In genomic region chr15:59232476-59232875, GRCh38 we compare ENCODE assay signal across 12 cellular contexts. TPM values are rescaled to one million over a fixed set of nuclear protein-coding genes. Genes with fewer than 3 reads are reported as not detected.
DNase-seq lines count a peak whose midpoint lies in the region; ATAC-seq and TF ChIP-seq lines count a peak whose summit lies in the region.
"Had no signal": no experiment of that assay in that cellular context is flagged by ENCODE, and none has a peak within 500 bp of the region (broad histone marks: within the 10 kb centered on the region; RNA-seq: fewer than 3 reads in every experiment).

No MANE protein-coding gene starts in this region.

- H3K27ac Mint-ChIP-seq in natural killer cell, result no peak overlapping the region
- H3K27ac Mint-ChIP-seq: activated T-cell treated with anti-CD3 and anti-CD28 coated beads, Interleukin-2, amount 50 U/mL, for 72 hours had no signal

- H3K9me3 Mint-ChIP-seq in natural killer cell, result no peaks in the 10 kb centered on the region
- H3K9me3 Mint-ChIP-seq: activated T-cell treated with anti-CD3 and anti-CD28 coated beads, Interleukin-2, amount 50 U/mL, for 72 hours had no signal

- POLR2A ChIA-PET in AG04450 (lab: Yijun Ruan, JAX), result interaction anchor here (1.3 kb wide), 1 partner anchor 40 kb away, joined by 5 read pairs; no protein-coding TSS in a partner anchor

- H3K27ac ChIP-seq in AG04450 (ENCODE audit: low read depth, low read length), result peak overlapping the region; percentile 53
- H3K27ac ChIP-seq: BLaER1 had no signal

- H3K27me3 Mint-ChIP-seq in natural killer cell (ENCODE audit: low read depth in 2 of 2), result no peaks in the 10 kb centered on the region

- CTCF ChIA-PET in AG04450 (lab: Charles Lee), result interaction anchor here (2.9 kb wide), 1 partner anchor 14 kb away, joined by 16 read pairs; no protein-coding TSS in a partner anchor

- TF ChIP-seq CTCF in AG04450 (IDR thresholded peaks at IDR 0.05; ENCODE audit: low read depth, low read length) (no peak), natural killer cell (IDR thresholded peaks at IDR 0.05) (no peak)

- no peaks in the 10 kb centered on the region for H3K27me3 ChIP-seq in AG04450 (ENCODE audit: control insufficient read depth, insufficient read depth, low read length)
- H3K27me3 ChIP-seq: BLaER1 had no signal

- H3K9me3 ChIP-seq in AG04450 (ENCODE audit: control insufficient read depth, insufficient read depth, low read length), result no peaks in the 10 kb centered on the region

- peaks cover 4 to 8% of the 10 kb centered on the region in 2 donors for H3K4me1 Mint-ChIP-seq in natural killer cell

- H3K36me3 Mint-ChIP-seq in natural killer cell, result no peaks in the 10 kb centered on the region

- intact Hi-C loops in natural killer cell (cut with micrococcal nuclease), result no loop called here

- peak; percentile 56 for DNase-seq in AG04450 (ENCODE audit: low read depth, low spot score)
- peak; percentile 76 for DNase-seq in MV-4-11 (lab: John Stamatoyannopoulos, UW)
- peak; percentile 50 to 97 for DNase-seq in dermis microvascular lymphatic vessel endothelial cell (ENCODE audit: low read depth in 2 of 2)
- peak; percentile 82 to 92 for DNase-seq in lung microvascular endothelial cell (ENCODE audit: low read depth in 2 of 2)
- DNase-seq in epidermal melanocyte (ENCODE audit: insufficient read length, low spot score), result no peak
- no peak for DNase-seq in activated CD8-positive, alpha-beta memory T cell treated with anti-CD3 and anti-CD28 coated beads, Interleukin-2, amount 50 U/mL, for 48 hours
- no peak for DNase-seq in natural killer cell
- DNase-seq in cerebellar nuclear complex (lab: John Stamatoyannopoulos, UW), result no peak
- DNase-seq: activated T-cell treated with anti-CD3 and anti-CD28 coated beads, Interleukin-2, amount 50 U/mL, for 72 hours had no signal

- no peak for ATAC-seq in natural killer cell

- H3K4me3 Mint-ChIP-seq in natural killer cell, result no peak overlapping the region
- H3K4me3 Mint-ChIP-seq: activated T-cell treated with anti-CD3 and anti-CD28 coated beads, Interleukin-2, amount 50 U/mL, for 72 hours had no signal

- no peak overlapping the region for H3K4me3 ChIP-seq in AG04450 (ENCODE audit: low read depth, low read length)
- H3K4me3 ChIP-seq: BLaER1 had no signal

RNA-seq across cellular contexts. Expression of gene LDHAL6B, which starts 25.8 kb away (rescaled TPM):
- polyA plus RNA-seq in AG04450 (2011; rRNA removed), result not detected in 2 replicates
- polyA minus RNA-seq in AG04450 (2011; rRNA and poly(A)+ RNA removed), result not detected in 2 replicates
- total RNA-seq in dermis microvascular lymphatic vessel endothelial cell (not detected in 2 replicates), lung microvascular endothelial cell (not detected in 2 replicates), natural killer cell (not detected)
- total RNA-seq: activated T-cell treated with anti-CD3 and anti-CD28 coated beads, Interleukin-2, amount 50 U/mL, for 72 hours; urinary bladder had no signal
- polyA plus RNA-seq: esophagus, urinary bladder had no signal

Comparison
In these comparisons a context has a peak if more than half of its experiments do, and no peak if none do; other contexts are left out.
1. DNase-seq: peak in AG04450 (single experiment), MV-4-11 (single experiment), dermis microvascular lymphatic vessel endothelial cell (2 of 2) and lung microvascular endothelial cell (2 of 2); none in epidermal melanocyte (single experiment), activated CD8-positive, alpha-beta memory T cell treated with anti-CD3 and anti-CD28 coated beads, Interleukin-2, amount 50 U/mL, for 48 hours (single experiment), natural killer cell (single experiment) and cerebellar nuclear complex (0 of 2).